Comparison of ENCODE assay signal across 11 cellular contexts in genomic region chr21:44794031-44794374, GRCh38.
"Had no signal": no experiment of that assay in that cellular context is flagged by ENCODE, and none has a peak within 500 bp of the region (broad histone marks: within the 10 kb centered on the region; RNA-seq: fewer than 3 reads in every experiment).

No MANE protein-coding gene starts in this region.

- H3K27ac Mint-ChIP-seq: activated B cell treated with CpG ODN at 0.5 μM for 24 hours; natural killer cell treated with Interleukin-12 subunit alpha and Interleukin-12 subunit beta and Interleukin-15 and Interleukin-18, amount 100 ng/mL, for 72 hours; T-cell had no signal

- H3K9me3 ChIP-seq: lower lobe of right lung, tibial artery had no signal

- H3K4me2 ChIP-seq: hepatocyte had no signal

- H3K4me3 ChIP-seq: hepatocyte, lower lobe of right lung, tibial artery had no signal

- FAIRE-seq: bronchial epithelial cell, islet of Langerhans, urothelium cell line had no signal

- H3K27ac ChIP-seq: hepatocyte, lower lobe of right lung, tibial artery had no signal

- H3K27me3 ChIP-seq: hepatocyte, tibial artery had no signal

- H2AFZ ChIP-seq: hepatocyte had no signal

- DNase-seq: activated B cell treated with CpG ODN at 0.5 μM for 24 hours; lower lobe of right lung; stimulated activated CD4-positive, alpha-beta T cell treated with anti-CD3 and anti-CD28 coated beads, Interleukin-12 subunit alpha, Interleukin-12 subunit beta, amount 100 ng/mL, for 4 hours; tibial artery had no signal

- H3K4me3 Mint-ChIP-seq: activated B cell treated with CpG ODN at 0.5 μM for 24 hours; activated CD4-positive, alpha-beta memory T cell treated with anti-CD3 and anti-CD28 coated beads for 36 hours; natural killer cell treated with Interleukin-12 subunit alpha and Interleukin-12 subunit beta and Interleukin-15 and Interleukin-18, amount 100 ng/mL, for 72 hours; T-cell had no signal

- H3K9me3 Mint-ChIP-seq: activated B cell treated with CpG ODN at 0.5 μM for 24 hours; activated CD4-positive, alpha-beta memory T cell treated with anti-CD3 and anti-CD28 coated beads for 36 hours; natural killer cell treated with Interleukin-12 subunit alpha and Interleukin-12 subunit beta and Interleukin-15 and Interleukin-18, amount 100 ng/mL, for 72 hours; T-cell had no signal

- H3K27me3 Mint-ChIP-seq: activated B cell treated with CpG ODN at 0.5 μM for 24 hours; activated CD4-positive, alpha-beta memory T cell treated with anti-CD3 and anti-CD28 coated beads for 36 hours; natural killer cell treated with Interleukin-12 subunit alpha and Interleukin-12 subunit beta and Interleukin-15 and Interleukin-18, amount 100 ng/mL, for 72 hours; T-cell had no signal
